ENCODE assay signal across 9 cellular contexts in genomic region chr6:27592107-27592480, GRCh38.
DNase-seq lines count a peak whose midpoint lies in the region; ATAC-seq and TF ChIP-seq lines count a peak whose summit lies in the region.
"Had no signal": no experiment of that assay in that cellular context is flagged by ENCODE, and none has a peak within 500 bp of the region (broad histone marks: within the 10 kb centered on the region; RNA-seq: fewer than 3 reads in every experiment).

No MANE protein-coding gene starts in this region.

- WGBS in smooth muscle cell (ENCODE audit: low lambda C conversion rate), result 2% methylated on average over 13 of the region's 13 CpGs

- no peak overlapping the region for H3K27ac ChIP-seq in MM.1S (ENCODE audit: low read length)
- no peak overlapping the region for H3K27ac ChIP-seq in coronary artery
- H3K27ac ChIP-seq in smooth muscle cell (ENCODE audit: low read depth), result no peak overlapping the region
- no peak overlapping the region for H3K27ac ChIP-seq in effector memory CD4-positive, alpha-beta T cell (ENCODE audit: insufficient read depth, low read length, poor library complexity, severe bottlenecking)

- H3K27ac Mint-ChIP-seq in activated CD8-positive, alpha-beta memory T cell treated with anti-CD3 and anti-CD28 coated beads, Interleukin-2, amount 10 ng/mL, durations not matched to agents 7 days and 5 days, result no peak overlapping the region

- CTCF ChIA-PET in activated CD8-positive, alpha-beta memory T cell treated with anti-CD3 and anti-CD28 coated beads, Interleukin-2, amount 10 ng/mL, durations not matched to agents 7 days and 5 days (lab: Charles Lee), result interaction anchor here (0.7 to 1.7 kb wide), 6 partner anchors 8 to 415 kb away, joined by 3 to 8 read pairs (median 3); partner anchors contain the start of gene ZNF184

- TF ChIP-seq CTCF in MM.1S (IDR thresholded peaks at IDR 0.05; ENCODE audit: low read length), result no peak
- no peak for TF ChIP-seq CTCF in coronary artery (IDR thresholded peaks at IDR 0.05)
- no peak for TF ChIP-seq CTCF in smooth muscle cell (IDR thresholded peaks at IDR 0.05; ENCODE audit: borderline replicate concordance, insufficient read depth, poor library complexity, severe bottlenecking)

- peaks cover 2% of the 10 kb centered on the region for H3K4me1 Mint-ChIP-seq in activated CD8-positive, alpha-beta memory T cell treated with anti-CD3 and anti-CD28 coated beads, Interleukin-2, amount 10 ng/mL, durations not matched to agents 7 days and 5 days

- no peaks in the 10 kb centered on the region for H3K9me3 Mint-ChIP-seq in activated CD8-positive, alpha-beta memory T cell treated with anti-CD3 and anti-CD28 coated beads, Interleukin-2, amount 10 ng/mL, durations not matched to agents 7 days and 5 days (ENCODE audit: low read depth)

- H4K20me1 ChIP-seq in MM.1S (ENCODE audit: insufficient read depth, low read length) (no peaks in the 10 kb centered on the region), smooth muscle cell (ENCODE audit: low read depth) (no peaks in the 10 kb centered on the region)

- H2AFZ ChIP-seq in MM.1S (ENCODE audit: low read length) (no peak overlapping the region), smooth muscle cell (ENCODE audit: low read depth) (peak overlapping the region; percentile 63)

- no peaks in the 10 kb centered on the region for H3K36me3 Mint-ChIP-seq in activated CD8-positive, alpha-beta memory T cell treated with anti-CD3 and anti-CD28 coated beads, Interleukin-2, amount 10 ng/mL, durations not matched to agents 7 days and 5 days

- no peak overlapping the region for H3K9ac ChIP-seq in MM.1S (ENCODE audit: low read length)
- H3K9ac ChIP-seq in smooth muscle cell (ENCODE audit: low read depth), result no peak overlapping the region

- H3K27me3 ChIP-seq in MM.1S (replicated peaks; ENCODE audit: insufficient read depth, low read length) (no peaks in the 10 kb centered on the region), smooth muscle cell (ENCODE audit: low read depth) (peaks cover 32% of the 10 kb centered on the region)
- peaks cover 40% of the 10 kb centered on the region for H3K27me3 ChIP-seq in effector memory CD4-positive, alpha-beta T cell (replicated peaks; ENCODE audit: control insufficient read depth, insufficient read depth, low read length, poor library complexity, severe bottlenecking)

- no peak overlapping the region for H3K4me3 Mint-ChIP-seq in activated CD8-positive, alpha-beta memory T cell treated with anti-CD3 and anti-CD28 coated beads, Interleukin-2, amount 10 ng/mL, durations not matched to agents 7 days and 5 days

- DNase-seq in activated CD8-positive, alpha-beta memory T cell treated with anti-CD3 and anti-CD28 coated beads, Interleukin-2, amount 10 ng/mL, durations not matched to agents 7 days and 5 days, result no peak
- DNase-seq in activated CD8-positive, alpha-beta memory T cell treated with anti-CD3 and anti-CD28 coated beads, Interleukin-2, amount 50 U/mL, for 48 hours, result no peak
- DNase-seq in MM.1S (no peak), coronary artery (ENCODE audit: low spot score) (no peak), smooth muscle cell (lab: John Stamatoyannopoulos, UW; ENCODE audit: unreplicated experiment) (no peak), AG20443 (ENCODE audit: low spot score) (no peak), KG1 (lab: John Stamatoyannopoulos, UW) (no peak)
- no peak for DNase-seq in effector memory CD4-positive, alpha-beta T cell

- H3K36me3 ChIP-seq in MM.1S (replicated peaks; ENCODE audit: insufficient read depth, low read length), result no peaks in the 10 kb centered on the region
- no peaks in the 10 kb centered on the region for H3K36me3 ChIP-seq in smooth muscle cell (ENCODE audit: low read depth)
- H3K36me3 ChIP-seq in effector memory CD4-positive, alpha-beta T cell (ENCODE audit: control insufficient read depth, insufficient read depth, low read length), result no peaks in the 10 kb centered on the region

- H3K9me2 ChIP-seq in MM.1S (replicated peaks; ENCODE audit: insufficient read depth, low read length), result no peaks in the 10 kb centered on the region

- H3K79me2 ChIP-seq in MM.1S (ENCODE audit: low read length), result no peaks in the 10 kb centered on the region
- H3K79me2 ChIP-seq in smooth muscle cell (ENCODE audit: low read depth), result no peaks in the 10 kb centered on the region

- peak overlapping the region; percentile 0; the same call in 1 of the 2 replicates for H3K4me2 ChIP-seq in MM.1S (ENCODE audit: low read depth, low read length)
- H3K4me2 ChIP-seq in smooth muscle cell, result peak overlapping the region; percentile 88

- H3K4me1 ChIP-seq in MM.1S (ENCODE audit: low read length) (no peaks in the 10 kb centered on the region), smooth muscle cell (ENCODE audit: low read depth) (no peaks in the 10 kb centered on the region)
- no peaks in the 10 kb centered on the region for H3K4me1 ChIP-seq in effector memory CD4-positive, alpha-beta T cell (ENCODE audit: control insufficient read depth, insufficient read depth, low read length, poor library complexity, severe bottlenecking)

- H3F3A ChIP-seq in MM.1S (ENCODE audit: insufficient read depth, low read length), result no peaks in the 10 kb centered on the region
- peaks cover 9% of the 10 kb centered on the region for H3F3A ChIP-seq in smooth muscle cell (ENCODE audit: low read depth)

- H3K9me3 ChIP-seq in MM.1S (replicated peaks; ENCODE audit: insufficient read depth, low read length), result no peaks in the 10 kb centered on the region
- H3K9me3 ChIP-seq in smooth muscle cell (replicated peaks; ENCODE audit: low read depth), result no peaks in the 10 kb centered on the region
- no peaks in the 10 kb centered on the region for H3K9me3 ChIP-seq in effector memory CD4-positive, alpha-beta T cell (ENCODE audit: control insufficient read depth, low read length)

- ATAC-seq in activated CD8-positive, alpha-beta memory T cell treated with anti-CD3 and anti-CD28 coated beads, Interleukin-2, amount 10 ng/mL, durations not matched to agents 7 days and 5 days, result peak; percentile 31

- H3K4me3 ChIP-seq in MM.1S (ENCODE audit: low read length), result no peak overlapping the region
- peak overlapping the region; percentile 21 for H3K4me3 ChIP-seq in coronary artery
- H3K4me3 ChIP-seq in smooth muscle cell, result peak overlapping the region; percentile 55
- no peak overlapping the region for H3K4me3 ChIP-seq in effector memory CD4-positive, alpha-beta T cell (ENCODE audit: insufficient read depth, low read depth, low read length, poor library complexity, severe bottlenecking)
- H3K4me3 ChIP-seq: lung had no signal

- H3K27me3 Mint-ChIP-seq in activated CD8-positive, alpha-beta memory T cell treated with anti-CD3 and anti-CD28 coated beads, Interleukin-2, amount 10 ng/mL, durations not matched to agents 7 days and 5 days, result peaks cover 24% of the 10 kb centered on the region

Comparison
In these comparisons a context has a peak if more than half of its experiments do, and no peak if none do; other contexts are left out.
1. H3K4me3 ChIP-seq: peak in coronary artery (single experiment) and smooth muscle cell (single experiment); none in MM.1S (single experiment) and effector memory CD4-positive, alpha-beta T cell (single experiment).